Comparison of ENCODE assay signal across 10 cellular contexts in the genomic region with DNA sequence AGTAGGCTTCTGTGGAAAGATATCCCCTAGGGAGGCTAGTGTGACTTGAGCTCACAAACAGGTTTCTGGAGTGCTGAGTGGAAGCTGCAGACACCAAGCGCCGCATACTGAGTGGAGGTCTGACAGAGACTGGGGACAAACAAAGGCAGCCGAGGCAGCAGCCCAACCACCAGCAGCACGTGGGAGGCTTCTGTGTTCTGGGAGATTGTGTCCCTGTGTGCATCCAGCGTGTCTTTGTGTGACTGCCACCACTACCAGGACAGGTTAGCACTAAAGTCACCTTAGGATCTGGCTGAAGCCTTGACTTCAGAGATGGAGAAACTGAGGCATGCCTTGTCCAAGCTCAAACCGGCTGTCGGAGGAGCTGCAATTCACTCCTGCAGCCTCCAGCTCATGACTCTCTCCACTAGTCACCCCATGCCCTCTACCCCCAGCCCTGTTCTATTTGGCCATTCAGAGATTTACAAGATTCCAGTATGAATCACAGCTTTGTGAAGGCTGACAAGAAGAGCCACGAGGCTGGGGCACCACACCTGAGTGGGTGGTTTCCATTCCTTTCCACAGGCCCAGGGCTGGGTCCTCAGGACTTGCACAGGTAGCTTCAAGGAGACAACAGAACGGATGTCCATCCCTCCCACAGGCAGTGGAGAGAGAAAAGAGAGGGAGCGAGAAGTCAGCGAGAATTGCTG.
A peak's percentile ranks its signal among the peaks of the same experiment; 100 is the strongest.
DNase-seq lines count a peak whose midpoint lies in the region; ATAC-seq and FAIRE-seq lines count a peak whose summit lies in the region.
"Had no signal": no experiment of that assay in that cellular context is flagged by ENCODE, and none has a peak within 500 bp of the region (broad histone marks: within the 10 kb centered on the region; RNA-seq: fewer than 3 reads in every experiment).

No MANE protein-coding gene starts in this region.

- H3K27me3 Mint-ChIP-seq in dendritic cell treated with granulocyte-macrophage colony-stimulating factor and Interleukin-4, amounts not matched to agents 40 ng/mL and 50 ng/mL, for 4 days, result no peaks in the 10 kb centered on the region
- H3K27me3 Mint-ChIP-seq in activated T-cell treated with anti-CD3 and anti-CD28 coated beads, Interleukin-2, amount 50 U/mL, for 24 hours, result no peaks in the 10 kb centered on the region

- FAIRE-seq in HTR-8/SVneo (lab: Jason Lieb, UNC), result no peak

- H3K36me3 Mint-ChIP-seq in dendritic cell treated with granulocyte-macrophage colony-stimulating factor and Interleukin-4, amounts not matched to agents 40 ng/mL and 50 ng/mL, for 4 days (ENCODE audit: low read depth), result peaks cover 14% of the 10 kb centered on the region
- no peaks in the 10 kb centered on the region for H3K36me3 Mint-ChIP-seq in activated T-cell treated with anti-CD3 and anti-CD28 coated beads, Interleukin-2, amount 50 U/mL, for 24 hours (ENCODE audit: low read depth)

- intact Hi-C loops in dendritic cell treated with granulocyte-macrophage colony-stimulating factor and Interleukin-4, amounts not matched to agents 40 ng/mL and 50 ng/mL, for 4 days (cut with micrococcal nuclease), result loop anchor here (5.0 kb wide), 1 partner anchor 48 kb away; no protein-coding TSS in a partner anchor

- H3K4me3 Mint-ChIP-seq in dendritic cell treated with granulocyte-macrophage colony-stimulating factor and Interleukin-4, amounts not matched to agents 40 ng/mL and 50 ng/mL, for 4 days, result no peak overlapping the region
- H3K4me3 Mint-ChIP-seq in activated T-cell treated with anti-CD3 and anti-CD28 coated beads, Interleukin-2, amount 50 U/mL, for 24 hours, result no peak overlapping the region

- no peak for ATAC-seq in GM19023 (IDR thresholded peaks at IDR 0.05; ENCODE audit: unreplicated experiment)
- no peak for ATAC-seq in HG02610 (IDR thresholded peaks at IDR 0.05; ENCODE audit: unreplicated experiment)

- H3K9me3 Mint-ChIP-seq in dendritic cell treated with granulocyte-macrophage colony-stimulating factor and Interleukin-4, amounts not matched to agents 40 ng/mL and 50 ng/mL, for 4 days, result no peaks in the 10 kb centered on the region
- H3K9me3 Mint-ChIP-seq in activated T-cell treated with anti-CD3 and anti-CD28 coated beads, Interleukin-2, amount 50 U/mL, for 24 hours, result no peaks in the 10 kb centered on the region

- H3K4me1 Mint-ChIP-seq in dendritic cell treated with granulocyte-macrophage colony-stimulating factor and Interleukin-4, amounts not matched to agents 40 ng/mL and 50 ng/mL, for 4 days (ENCODE audit: low read depth), result peaks cover 98% of the 10 kb centered on the region
- H3K4me1 Mint-ChIP-seq in activated T-cell treated with anti-CD3 and anti-CD28 coated beads, Interleukin-2, amount 50 U/mL, for 24 hours (ENCODE audit: low read depth), result peaks cover 18% of the 10 kb centered on the region

- peak overlapping the region; percentile 86 for H3K27ac Mint-ChIP-seq in dendritic cell treated with granulocyte-macrophage colony-stimulating factor and Interleukin-4, amounts not matched to agents 40 ng/mL and 50 ng/mL, for 4 days
- H3K27ac Mint-ChIP-seq in activated T-cell treated with anti-CD3 and anti-CD28 coated beads, Interleukin-2, amount 50 U/mL, for 24 hours, result no peak overlapping the region

- DNase-seq in EH (ENCODE audit: low read depth), result peak; percentile 68
- DNase-seq in NCI-H1092 treated with DMSO at 0.1 percent for 48 hours (lab: John Stamatoyannopoulos, UW), result peak; percentile 63
- DNase-seq in nucleus accumbens (lab: John Stamatoyannopoulos, UW), result peak in 39 of 56 donors; percentile 17 to 76 (median 47)
- no peak for DNase-seq in HTR-8/SVneo (ENCODE audit: insufficient read length, low spot score)
- DNase-seq in activated T-cell treated with anti-CD3 and anti-CD28 coated beads, Interleukin-2, amount 50 U/mL, for 24 hours, result no peak
- DNase-seq: stimulated activated CD4-positive, alpha-beta T cell treated with anti-CD3 and anti-CD28 coated beads, Interleukin-4, amount 100 ng/mL, for 24 hours; thyroid gland had no signal

Comparison
In these comparisons a context has a peak if more than half of its experiments do, and no peak if none do; other contexts are left out.
1. DNase-seq: peak in EH (single experiment), NCI-H1092 treated with DMSO at 0.1 percent for 48 hours (single experiment) and nucleus accumbens (39 of 56); none in HTR-8/SVneo (single experiment) and activated T-cell treated with anti-CD3 and anti-CD28 coated beads, Interleukin-2, amount 50 U/mL, for 24 hours (single experiment).